ENCODE assay signal across 8 cellular contexts in the genomic region with DNA sequence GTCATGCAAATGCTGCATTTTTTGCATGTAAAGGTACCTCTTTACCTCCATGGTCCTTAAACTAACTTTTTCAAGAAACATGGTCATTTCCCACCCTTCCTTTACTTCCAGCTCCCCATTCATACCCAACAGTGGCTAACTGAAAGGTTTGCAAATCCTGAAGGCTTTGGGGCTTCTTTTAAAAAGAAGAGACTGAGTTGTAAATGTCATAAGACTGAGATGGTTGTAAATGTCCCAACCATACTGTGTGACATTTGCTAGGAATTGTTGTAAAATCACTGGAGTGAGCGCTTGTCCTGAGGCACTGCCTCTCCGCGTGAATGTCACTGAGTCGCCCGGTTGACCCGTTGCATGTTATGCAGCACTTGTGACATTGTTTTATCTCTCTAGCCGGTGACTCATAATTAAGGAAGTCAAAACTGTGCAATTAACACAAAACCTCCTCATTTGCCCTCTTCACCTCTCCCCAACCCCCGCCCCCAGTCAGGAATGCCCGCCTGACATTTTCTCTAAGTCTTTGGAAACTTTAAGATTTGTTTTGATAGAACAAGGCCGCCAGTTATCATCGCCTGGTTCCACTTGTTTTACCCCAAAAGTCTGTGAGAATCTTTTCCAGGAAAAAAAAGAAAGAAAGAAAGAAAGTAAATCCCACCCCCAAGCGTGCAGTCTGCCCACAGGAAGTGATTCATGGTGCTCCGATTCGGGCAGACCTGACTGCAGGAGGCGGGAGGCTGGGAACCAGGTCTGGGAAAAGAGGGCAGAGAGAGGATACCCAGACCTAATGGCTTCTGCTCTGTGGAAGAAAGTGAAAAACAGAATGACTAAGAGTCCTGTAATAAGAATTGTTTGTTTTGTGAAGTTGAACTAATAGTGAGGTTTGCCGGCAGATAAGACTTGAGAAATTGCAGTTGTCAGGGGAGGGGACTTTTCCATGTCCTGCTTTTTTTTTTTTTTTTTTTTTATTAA.
DNase-seq lines count a peak whose midpoint lies in the region; ATAC-seq, FAIRE-seq and TF ChIP-seq lines count a peak whose summit lies in the region.

No MANE protein-coding gene starts in this region.

- TF ChIP-seq EP300 in SK-N-SH (IDR thresholded peaks at IDR 0.05; ENCODE audit: borderline replicate concordance in 1 of 2, low read depth in 1 of 2, low read length in 1 of 2): peak in 1 of 2 experiments; percentile 86; a peak in 2 of 4 replicates

- peak; percentile 65 to 82 for ATAC-seq in activated CD4-positive, CD25-positive, alpha-beta regulatory T cell treated with anti-CD3 and anti-CD28 coated beads, Interleukin-2, amount 50 U/mL, for 24 hours
- peak; percentile 77 for ATAC-seq in body of pancreas
- ATAC-seq in HG03442 (IDR thresholded peaks at IDR 0.05; ENCODE audit: unreplicated experiment): no peak

- CTCF ChIA-PET in SK-N-SH (lab: Yijun Ruan, JAX): no interaction called here

- H3K4me1 ChIP-seq in SK-N-SH (ENCODE audit: control insufficient read depth in 1 of 2, insufficient read depth in 2 of 2, low read depth in 1 of 2, low read length in 1 of 2): peaks cover 25 to 52% of the 10 kb centered on the region in 2 experiments
- peaks cover 69% of the 10 kb centered on the region for H3K4me1 ChIP-seq in body of pancreas
- peaks cover 65% of the 10 kb centered on the region for H3K4me1 ChIP-seq in keratinocyte (ENCODE audit: control insufficient read depth, extremely low read depth, insufficient read depth, low read length)

- H2AFZ ChIP-seq in SK-N-SH (ENCODE audit: low read depth) (no peak overlapping the region), keratinocyte (ENCODE audit: control insufficient read depth, low read length) (no peak overlapping the region)

- FAIRE-seq in keratinocyte (lab: Jason Lieb, UNC): peak; percentile 57

- H3K9me2 ChIP-seq in SK-N-SH: no peaks in the 10 kb centered on the region

- H3K27ac ChIP-seq in SK-N-SH (ENCODE audit: low read depth in 2 of 2, low read length in 1 of 2) (peak overlapping the region; percentile 76 to 99), body of pancreas (peak overlapping the region; percentile 66 to 85 (median 76)), keratinocyte (ENCODE audit: control insufficient read depth, insufficient read depth, low read length) (peak overlapping the region; percentile 96)

- 21% methylated on average over 16 of the region's 16 CpGs for WGBS in SK-N-SH (ENCODE audit: low lambda C conversion rate)
- 36% methylated on average over 16 of the region's 16 CpGs for WGBS in body of pancreas, 2 donors

- no peaks in the 10 kb centered on the region for H3K27me3 ChIP-seq in SK-N-SH (ENCODE audit: insufficient read depth)
- no peaks in the 10 kb centered on the region for H3K27me3 ChIP-seq in body of pancreas
- no peaks in the 10 kb centered on the region for H3K27me3 ChIP-seq in keratinocyte (ENCODE audit: control insufficient read depth, extremely low read depth, insufficient read depth, low read length)

- H3K4me2 ChIP-seq in SK-N-SH (peak overlapping the region; percentile 74), keratinocyte (ENCODE audit: control insufficient read depth, extremely low read depth, insufficient read depth, low read depth, low read length) (peak overlapping the region; percentile 77)

- peaks cover 4% of the 10 kb centered on the region for H3K9me1 ChIP-seq in keratinocyte (ENCODE audit: control insufficient read depth, extremely low read depth, insufficient read depth, low read length)

- no peak for DNase-seq in activated CD4-positive, CD25-positive, alpha-beta regulatory T cell treated with anti-CD3 and anti-CD28 coated beads, Interleukin-2, amount 50 U/mL, for 72 hours
- no peak for DNase-seq in SK-N-SH
- peak; percentile 63 to 79 (median 72) for DNase-seq in body of pancreas
- DNase-seq in keratinocyte (ENCODE audit: low read depth, low spot score): no peak
- DNase-seq in stimulated activated CD4-positive, alpha-beta T cell treated with anti-CD3 and anti-CD28 coated beads, Interleukin-2, amount 100 ng/mL, for 48 hours: peak; percentile 22 to 39
- DNase-seq in KG1 (lab: John Stamatoyannopoulos, UW): no peak

- peaks cover 52% of the 10 kb centered on the region for H3F3A ChIP-seq in SK-N-SH (replicated peaks; ENCODE audit: insufficient read depth)

- H3K79me2 ChIP-seq in SK-N-SH (ENCODE audit: insufficient read depth) (peaks cover 80% of the 10 kb centered on the region), keratinocyte (ENCODE audit: control insufficient read depth, insufficient read depth, low read length) (peaks cover 66% of the 10 kb centered on the region)

- H3K36me3 ChIP-seq in SK-N-SH (replicated peaks in 1 of 2; ENCODE audit: control insufficient read depth in 1 of 2, insufficient read depth in 2 of 2, low read length in 1 of 2) (peaks cover 0 to 11% of the 10 kb centered on the region in 2 experiments), body of pancreas (replicated peaks in 1 of 2; ENCODE audit: insufficient read depth in 1 of 2, low read depth in 2 of 2) (no peaks in the 10 kb centered on the region), keratinocyte (ENCODE audit: control insufficient read depth in 2 of 2, extremely low read depth in 1 of 2, insufficient read depth in 2 of 2, low read length in 2 of 2) (peaks cover 3 to 9% of the 10 kb centered on the region in 2 experiments)

- peak in 2 of 3 donors; percentile 14 to 27 for TF ChIP-seq POLR2A in body of pancreas (IDR thresholded peaks at IDR 0.05)

- no peaks in the 10 kb centered on the region for H3K9me3 ChIP-seq in SK-N-SH
- H3K9me3 ChIP-seq in body of pancreas: no peaks in the 10 kb centered on the region
- no peaks in the 10 kb centered on the region for H3K9me3 ChIP-seq in keratinocyte (ENCODE audit: control insufficient read depth, low read depth, low read length)

- no peak for TF ChIP-seq CTCF in SK-N-SH (IDR thresholded peaks at IDR 0.05)
- no peak for TF ChIP-seq CTCF in body of pancreas (IDR thresholded peaks at IDR 0.05)
- no peak for TF ChIP-seq CTCF in keratinocyte (optimal IDR thresholded peaks at IDR 0.05 in 1 of 3, IDR thresholded peaks at IDR 0.05 in 1 of 3, conservative IDR thresholded peaks at IDR 0.05 in 1 of 3; ENCODE audit: extremely low read depth in 1 of 3, insufficient read depth in 2 of 3, low read length in 3 of 3)

- POLR2A ChIA-PET in SK-N-SH (lab: Yijun Ruan, JAX): no interaction called here

- H3K9ac ChIP-seq in SK-N-SH: peak overlapping the region; percentile 78
- peak overlapping the region; percentile 57 for H3K9ac ChIP-seq in keratinocyte (ENCODE audit: control insufficient read depth, extremely low read depth, insufficient read depth, low read length)

- intact Hi-C loops in body of pancreas (cut with DNase I): no loop called here

- H4K20me1 ChIP-seq in SK-N-SH (ENCODE audit: insufficient read depth) (no peaks in the 10 kb centered on the region), keratinocyte (ENCODE audit: control insufficient read depth, extremely low read depth, insufficient read depth, low read length) (no peaks in the 10 kb centered on the region)

- dilution Hi-C loops in keratinocyte (cut with MboI; ENCODE audit: extremely low pct_ligation_motif_present, low sequenced_read_pairs): no loop called here

- TF ChIP-seq RAD21 in SK-N-SH (IDR thresholded peaks at IDR 0.05; ENCODE audit: low read length): no peak

- peak overlapping the region; percentile 4 to 9; a peak in 1 of 4 replicates for H3K4me3 ChIP-seq in SK-N-SH (ENCODE audit: low read depth in 2 of 2, low read length in 1 of 2)
- H3K4me3 ChIP-seq in body of pancreas: no peak overlapping the region
- peak overlapping the region in 2 of 3 experiments; percentile 39 to 51 for H3K4me3 ChIP-seq in keratinocyte (ENCODE audit: control insufficient read depth in 2 of 3, extremely low read depth in 1 of 3, insufficient read depth in 2 of 3, low read depth in 1 of 3, low read length in 3 of 3)

TF ChIP-seq in SK-N-SH, 30 proteins besides CTCF, POLR2A, EP300 and RAD21 (continues in another document):
- no peak for TF ChIP-seq NRF1 (IDR thresholded peaks at IDR 0.05; ENCODE audit: low read depth, low read length)
- TF ChIP-seq EZH2phosphoT487 (IDR thresholded peaks at IDR 0.05; ENCODE audit: borderline replicate concordance, low read depth): no peak
- TF ChIP-seq, protein P1, sequence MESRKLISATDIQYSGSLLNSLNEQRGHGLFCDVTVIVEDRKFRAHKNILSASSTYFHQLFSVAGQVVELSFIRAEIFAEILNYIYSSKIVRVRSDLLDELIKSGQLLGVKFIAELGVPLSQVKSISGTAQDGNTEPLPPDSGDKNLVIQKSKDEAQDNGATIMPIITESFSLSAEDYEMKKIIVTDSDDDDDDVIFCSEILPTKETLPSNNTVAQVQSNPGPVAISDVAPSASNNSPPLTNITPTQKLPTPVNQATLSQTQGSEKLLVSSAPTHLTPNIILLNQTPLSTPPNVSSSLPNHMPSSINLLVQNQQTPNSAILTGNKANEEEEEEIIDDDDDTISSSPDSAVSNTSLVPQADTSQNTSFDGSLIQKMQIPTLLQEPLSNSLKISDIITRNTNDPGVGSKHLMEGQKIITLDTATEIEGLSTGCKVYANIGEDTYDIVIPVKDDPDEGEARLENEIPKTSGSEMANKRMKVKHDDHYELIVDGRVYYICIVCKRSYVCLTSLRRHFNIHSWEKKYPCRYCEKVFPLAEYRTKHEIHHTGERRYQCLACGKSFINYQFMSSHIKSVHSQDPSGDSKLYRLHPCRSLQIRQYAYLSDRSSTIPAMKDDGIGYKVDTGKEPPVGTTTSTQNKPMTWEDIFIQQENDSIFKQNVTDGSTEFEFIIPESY (IDR thresholded peaks at IDR 0.05; ENCODE audit: borderline replicate concordance, low read depth): peak; percentile 62
- peak; percentile 89 for TF ChIP-seq TCF12 (IDR thresholded peaks at IDR 0.05)
- peak; percentile 82 for TF ChIP-seq JUND (IDR thresholded peaks at IDR 0.05)
- TF ChIP-seq FOXJ3 (CRISPR knock-in tag; IDR thresholded peaks at IDR 0.05): no peak
- TF ChIP-seq, protein P2, sequence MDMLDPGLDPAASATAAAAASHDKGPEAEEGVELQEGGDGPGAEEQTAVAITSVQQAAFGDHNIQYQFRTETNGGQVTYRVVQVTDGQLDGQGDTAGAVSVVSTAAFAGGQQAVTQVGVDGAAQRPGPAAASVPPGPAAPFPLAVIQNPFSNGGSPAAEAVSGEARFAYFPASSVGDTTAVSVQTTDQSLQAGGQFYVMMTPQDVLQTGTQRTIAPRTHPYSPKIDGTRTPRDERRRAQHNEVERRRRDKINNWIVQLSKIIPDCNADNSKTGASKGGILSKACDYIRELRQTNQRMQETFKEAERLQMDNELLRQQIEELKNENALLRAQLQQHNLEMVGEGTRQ (IDR thresholded peaks at IDR 0.05; ENCODE audit: borderline replicate concordance, low read depth, low read length): no peak

Comparison
In these comparisons a context has a peak if more than half of its experiments do, and no peak if none do; other contexts are left out.
1. DNase-seq: peak in body of pancreas (4 of 4) and stimulated activated CD4-positive, alpha-beta T cell treated with anti-CD3 and anti-CD28 coated beads, Interleukin-2, amount 100 ng/mL, for 48 hours (2 of 2); none in activated CD4-positive, CD25-positive, alpha-beta regulatory T cell treated with anti-CD3 and anti-CD28 coated beads, Interleukin-2, amount 50 U/mL, for 72 hours (single experiment), SK-N-SH (single experiment), keratinocyte (single experiment) and KG1 (single experiment).
2. H3K4me3 ChIP-seq: peak in SK-N-SH (2 of 2) and keratinocyte (2 of 3); none in body of pancreas (0 of 2).
3. Peak in every context shown above with its lines, with median percentiles within 50 percentile points of each other: H3K27ac ChIP-seq.